Comparison of ENCODE assay signal across 1 cellular context in the genomic region with DNA sequence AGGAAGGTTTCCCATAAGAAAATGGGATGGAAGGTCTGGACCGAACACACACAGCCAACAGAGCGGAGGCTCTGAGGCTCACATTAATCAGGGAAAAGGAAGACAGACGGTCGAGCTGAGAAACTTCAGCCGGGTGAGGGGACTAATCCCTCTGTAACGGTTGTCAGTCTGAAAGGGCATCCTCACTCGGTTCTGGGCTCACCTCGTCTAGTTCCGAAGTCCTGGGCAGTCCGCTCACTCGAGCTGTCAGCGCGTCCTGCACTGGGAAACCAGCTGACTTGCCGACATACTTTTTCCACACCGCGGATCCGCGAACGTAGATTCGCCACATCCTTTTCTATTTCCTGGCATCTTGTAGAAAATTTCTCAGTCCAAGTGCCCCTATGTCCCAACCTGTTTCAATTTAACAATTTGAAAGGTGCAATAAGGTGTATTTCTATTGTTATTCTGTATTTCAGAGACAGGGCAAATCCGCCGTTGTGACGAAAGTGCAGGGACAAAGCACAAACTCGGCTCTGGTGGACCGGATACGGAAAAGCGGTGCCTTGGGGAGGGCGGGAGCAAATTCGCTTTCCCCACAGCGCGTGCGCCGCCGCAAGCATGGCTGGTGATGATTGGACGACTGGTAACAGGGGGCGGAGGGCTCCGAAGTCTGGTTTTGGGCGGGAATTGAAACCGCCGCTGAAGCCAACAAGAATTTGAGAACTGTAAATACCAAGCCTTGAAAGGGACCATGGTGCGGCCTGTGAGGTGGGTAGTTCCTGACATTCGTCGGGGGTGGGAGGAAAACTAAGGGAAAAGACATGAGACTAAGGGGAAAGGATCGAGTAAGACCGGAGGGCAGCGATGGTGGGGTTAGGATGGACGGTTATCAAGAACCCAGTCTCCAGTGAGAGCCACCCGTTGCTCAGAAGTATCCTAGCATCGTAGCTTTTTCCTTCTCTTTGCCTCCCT.
TF ChIP-seq lines count a peak whose summit lies in the region.

A gene with protein sequence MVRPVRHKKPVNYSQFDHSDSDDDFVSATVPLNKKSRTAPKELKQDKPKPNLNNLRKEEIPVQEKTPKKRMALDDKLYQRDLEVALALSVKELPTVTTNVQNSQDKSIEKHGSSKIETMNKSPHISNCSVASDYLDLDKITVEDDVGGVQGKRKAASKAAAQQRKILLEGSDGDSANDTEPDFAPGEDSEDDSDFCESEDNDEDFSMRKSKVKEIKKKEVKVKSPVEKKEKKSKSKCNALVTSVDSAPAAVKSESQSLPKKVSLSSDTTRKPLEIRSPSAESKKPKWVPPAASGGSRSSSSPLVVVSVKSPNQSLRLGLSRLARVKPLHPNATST (plus strand): TSS at position 684 of the 954 bp plus-strand sequence. CDS start 50 bp downstream, at position 734.

TF ChIP-seq in HEK293, 187 proteins besides CTCF, POLR2A, EP300 and RAD21 (continued from another document):
- TF ChIP-seq KLF16 (tag by site-specific recombination; IDR thresholded peaks at IDR 0.05) = peak; percentile 56
- no peak for TF ChIP-seq ZNF174 (tag by site-specific recombination; IDR thresholded peaks at IDR 0.05)
- TF ChIP-seq RBAK (tag by site-specific recombination; IDR thresholded peaks at IDR 0.05) = no peak
- TF ChIP-seq ZNF24 (tag by site-specific recombination; IDR thresholded peaks at IDR 0.05) = peak; percentile 95
- TF ChIP-seq, protein P1, sequence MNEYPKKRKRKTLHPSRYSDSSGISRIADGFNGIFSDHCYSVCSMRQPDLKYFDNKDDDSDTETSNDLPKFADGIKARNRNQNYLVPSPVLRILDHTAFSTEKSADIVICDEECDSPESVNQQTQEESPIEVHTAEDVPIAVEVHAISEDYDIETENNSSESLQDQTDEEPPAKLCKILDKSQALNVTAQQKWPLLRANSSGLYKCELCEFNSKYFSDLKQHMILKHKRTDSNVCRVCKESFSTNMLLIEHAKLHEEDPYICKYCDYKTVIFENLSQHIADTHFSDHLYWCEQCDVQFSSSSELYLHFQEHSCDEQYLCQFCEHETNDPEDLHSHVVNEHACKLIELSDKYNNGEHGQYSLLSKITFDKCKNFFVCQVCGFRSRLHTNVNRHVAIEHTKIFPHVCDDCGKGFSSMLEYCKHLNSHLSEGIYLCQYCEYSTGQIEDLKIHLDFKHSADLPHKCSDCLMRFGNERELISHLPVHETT (tag by site-specific recombination; IDR thresholded peaks at IDR 0.05) = peak; percentile 99
- TF ChIP-seq ZNF138 (tag by site-specific recombination; IDR thresholded peaks at IDR 0.05; ENCODE audit: borderline replicate concordance) = no peak
- TF ChIP-seq, protein P2, sequence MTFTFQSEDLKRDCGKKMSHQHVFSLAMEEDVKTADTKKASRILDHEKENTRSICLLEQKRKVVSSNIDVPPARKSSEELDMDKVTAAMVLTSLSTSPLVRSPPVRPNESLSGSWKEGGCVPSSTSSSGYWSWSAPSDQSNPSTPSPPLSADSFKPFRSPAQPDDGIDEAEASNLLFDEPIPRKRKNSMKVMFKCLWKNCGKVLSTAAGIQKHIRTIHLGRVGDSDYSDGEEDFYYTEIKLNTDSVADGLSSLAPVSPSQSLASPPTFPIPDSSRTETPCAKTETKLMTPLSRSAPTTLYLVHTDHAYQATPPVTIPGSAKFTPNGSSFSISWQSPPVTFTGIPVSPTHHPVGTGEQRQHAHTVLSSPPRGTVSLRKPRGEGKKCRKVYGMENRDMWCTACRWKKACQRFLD (tag by site-specific recombination; IDR thresholded peaks at IDR 0.05) = peak; percentile 96
- no peak for TF ChIP-seq ZNF16 (tag by site-specific recombination; IDR thresholded peaks at IDR 0.05; ENCODE audit: low read depth)
- no peak for TF ChIP-seq ZNF549 (tag by site-specific recombination; IDR thresholded peaks at IDR 0.05)
- no peak for TF ChIP-seq HOXD13 (CRISPR knock-in tag; IDR thresholded peaks at IDR 0.05; ENCODE audit: borderline replicate concordance)
- TF ChIP-seq ZNF202 (tag by site-specific recombination; IDR thresholded peaks at IDR 0.05; ENCODE audit: borderline replicate concordance) = no peak
- TF ChIP-seq GFI1B (tag by site-specific recombination; IDR thresholded peaks at IDR 0.05) = peak; percentile 15; the same call in 1 of the 2 replicates
- TF ChIP-seq ZNF23 (tag by site-specific recombination; IDR thresholded peaks at IDR 0.05; ENCODE audit: borderline replicate concordance) = no peak
- TF ChIP-seq, protein P3, sequence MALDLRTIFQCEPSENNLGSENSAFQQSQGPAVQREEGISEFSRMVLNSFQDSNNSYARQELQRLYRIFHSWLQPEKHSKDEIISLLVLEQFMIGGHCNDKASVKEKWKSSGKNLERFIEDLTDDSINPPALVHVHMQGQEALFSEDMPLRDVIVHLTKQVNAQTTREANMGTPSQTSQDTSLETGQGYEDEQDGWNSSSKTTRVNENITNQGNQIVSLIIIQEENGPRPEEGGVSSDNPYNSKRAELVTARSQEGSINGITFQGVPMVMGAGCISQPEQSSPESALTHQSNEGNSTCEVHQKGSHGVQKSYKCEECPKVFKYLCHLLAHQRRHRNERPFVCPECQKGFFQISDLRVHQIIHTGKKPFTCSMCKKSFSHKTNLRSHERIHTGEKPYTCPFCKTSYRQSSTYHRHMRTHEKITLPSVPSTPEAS (tag by site-specific recombination; IDR thresholded peaks at IDR 0.05) = no peak; the same call in 1 of the 2 replicates
- TF ChIP-seq ZNF830 (tag by site-specific recombination; IDR thresholded peaks at IDR 0.05; ENCODE audit: low read depth) = no peak
- no peak for TF ChIP-seq MEIS1 (CRISPR knock-in tag; IDR thresholded peaks at IDR 0.05; ENCODE audit: borderline replicate concordance)
- TF ChIP-seq, protein P4, sequence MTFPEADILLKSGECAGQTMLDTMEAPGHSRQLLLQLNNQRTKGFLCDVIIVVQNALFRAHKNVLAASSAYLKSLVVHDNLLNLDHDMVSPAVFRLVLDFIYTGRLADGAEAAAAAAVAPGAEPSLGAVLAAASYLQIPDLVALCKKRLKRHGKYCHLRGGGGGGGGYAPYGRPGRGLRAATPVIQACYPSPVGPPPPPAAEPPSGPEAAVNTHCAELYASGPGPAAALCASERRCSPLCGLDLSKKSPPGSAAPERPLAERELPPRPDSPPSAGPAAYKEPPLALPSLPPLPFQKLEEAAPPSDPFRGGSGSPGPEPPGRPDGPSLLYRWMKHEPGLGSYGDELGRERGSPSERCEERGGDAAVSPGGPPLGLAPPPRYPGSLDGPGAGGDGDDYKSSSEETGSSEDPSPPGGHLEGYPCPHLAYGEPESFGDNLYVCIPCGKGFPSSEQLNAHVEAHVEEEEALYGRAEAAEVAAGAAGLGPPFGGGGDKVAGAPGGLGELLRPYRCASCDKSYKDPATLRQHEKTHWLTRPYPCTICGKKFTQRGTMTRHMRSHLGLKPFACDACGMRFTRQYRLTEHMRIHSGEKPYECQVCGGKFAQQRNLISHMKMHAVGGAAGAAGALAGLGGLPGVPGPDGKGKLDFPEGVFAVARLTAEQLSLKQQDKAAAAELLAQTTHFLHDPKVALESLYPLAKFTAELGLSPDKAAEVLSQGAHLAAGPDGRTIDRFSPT (tag by site-specific recombination; IDR thresholded peaks at IDR 0.05) = no peak
- TF ChIP-seq ZNF548 (tag by site-specific recombination; IDR thresholded peaks at IDR 0.05) = no peak
- peak; percentile 91 for TF ChIP-seq TRIM28 (IDR thresholded peaks at IDR 0.05; ENCODE audit: borderline replicate concordance, low read length)
- no peak for TF ChIP-seq BCL11A (tag by site-specific recombination; IDR thresholded peaks at IDR 0.05; ENCODE audit: low read depth)
- TF ChIP-seq ZNF791 (tag by site-specific recombination; IDR thresholded peaks at IDR 0.05) = no peak
- TF ChIP-seq ZBTB7A (tag by site-specific recombination; IDR thresholded peaks at IDR 0.05; ENCODE audit: low read depth) = no peak
- no peak for TF ChIP-seq ZFP3 (tag by site-specific recombination; IDR thresholded peaks at IDR 0.05; ENCODE audit: low read depth)
- TF ChIP-seq, protein P5, sequence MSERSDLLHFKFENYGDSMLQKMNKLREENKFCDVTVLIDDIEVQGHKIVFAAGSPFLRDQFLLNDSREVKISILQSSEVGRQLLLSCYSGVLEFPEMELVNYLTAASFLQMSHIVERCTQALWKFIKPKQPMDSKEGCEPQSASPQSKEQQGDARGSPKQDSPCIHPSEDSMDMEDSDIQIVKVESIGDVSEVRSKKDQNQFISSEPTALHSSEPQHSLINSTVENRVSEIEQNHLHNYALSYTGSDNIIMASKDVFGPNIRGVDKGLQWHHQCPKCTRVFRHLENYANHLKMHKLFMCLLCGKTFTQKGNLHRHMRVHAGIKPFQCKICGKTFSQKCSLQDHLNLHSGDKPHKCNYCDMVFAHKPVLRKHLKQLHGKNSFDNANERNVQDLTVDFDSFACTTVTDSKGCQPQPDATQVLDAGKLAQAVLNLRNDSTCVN (tag by site-specific recombination; optimal IDR thresholded peaks at IDR 0.05) = peak; percentile 32
- TF ChIP-seq KLF9 (tag by site-specific recombination; IDR thresholded peaks at IDR 0.05; ENCODE audit: low read depth) = no peak
- TF ChIP-seq, protein P6, sequence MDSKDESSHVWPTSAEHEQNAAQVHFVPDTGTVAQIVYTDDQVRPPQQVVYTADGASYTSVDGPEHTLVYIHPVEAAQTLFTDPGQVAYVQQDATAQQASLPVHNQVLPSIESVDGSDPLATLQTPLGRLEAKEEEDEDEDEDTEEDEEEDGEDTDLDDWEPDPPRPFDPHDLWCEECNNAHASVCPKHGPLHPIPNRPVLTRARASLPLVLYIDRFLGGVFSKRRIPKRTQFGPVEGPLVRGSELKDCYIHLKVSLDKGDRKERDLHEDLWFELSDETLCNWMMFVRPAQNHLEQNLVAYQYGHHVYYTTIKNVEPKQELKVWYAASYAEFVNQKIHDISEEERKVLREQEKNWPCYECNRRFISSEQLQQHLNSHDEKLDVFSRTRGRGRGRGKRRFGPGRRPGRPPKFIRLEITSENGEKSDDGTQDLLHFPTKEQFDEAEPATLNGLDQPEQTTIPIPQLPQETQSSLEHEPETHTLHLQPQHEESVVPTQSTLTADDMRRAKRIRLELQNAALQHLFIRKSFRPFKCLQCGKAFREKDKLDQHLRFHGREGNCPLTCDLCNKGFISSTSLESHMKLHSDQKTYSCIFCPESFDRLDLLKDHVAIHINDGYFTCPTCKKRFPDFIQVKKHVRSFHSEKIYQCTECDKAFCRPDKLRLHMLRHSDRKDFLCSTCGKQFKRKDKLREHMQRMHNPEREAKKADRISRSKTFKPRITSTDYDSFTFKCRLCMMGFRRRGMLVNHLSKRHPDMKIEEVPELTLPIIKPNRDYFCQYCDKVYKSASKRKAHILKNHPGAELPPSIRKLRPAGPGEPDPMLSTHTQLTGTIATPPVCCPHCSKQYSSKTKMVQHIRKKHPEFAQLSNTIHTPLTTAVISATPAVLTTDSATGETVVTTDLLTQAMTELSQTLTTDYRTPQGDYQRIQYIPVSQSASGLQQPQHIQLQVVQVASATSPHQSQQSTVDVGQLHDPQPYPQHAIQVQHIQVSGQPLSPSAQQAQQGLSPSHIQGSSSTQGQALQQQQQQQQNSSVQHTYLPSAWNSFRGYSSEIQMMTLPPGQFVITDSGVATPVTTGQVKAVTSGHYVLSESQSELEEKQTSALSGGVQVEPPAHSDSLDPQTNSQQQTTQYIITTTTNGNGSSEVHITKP (tag by site-specific recombination; IDR thresholded peaks at IDR 0.05) = no peak
- no peak for TF ChIP-seq ZNF350 (tag by site-specific recombination; IDR thresholded peaks at IDR 0.05)
- TF ChIP-seq ZBTB17 (tag by site-specific recombination; IDR thresholded peaks at IDR 0.05) = peak; percentile 99
- no peak for TF ChIP-seq ZSCAN16 (tag by site-specific recombination; IDR thresholded peaks at IDR 0.05)
- TF ChIP-seq, protein P7, sequence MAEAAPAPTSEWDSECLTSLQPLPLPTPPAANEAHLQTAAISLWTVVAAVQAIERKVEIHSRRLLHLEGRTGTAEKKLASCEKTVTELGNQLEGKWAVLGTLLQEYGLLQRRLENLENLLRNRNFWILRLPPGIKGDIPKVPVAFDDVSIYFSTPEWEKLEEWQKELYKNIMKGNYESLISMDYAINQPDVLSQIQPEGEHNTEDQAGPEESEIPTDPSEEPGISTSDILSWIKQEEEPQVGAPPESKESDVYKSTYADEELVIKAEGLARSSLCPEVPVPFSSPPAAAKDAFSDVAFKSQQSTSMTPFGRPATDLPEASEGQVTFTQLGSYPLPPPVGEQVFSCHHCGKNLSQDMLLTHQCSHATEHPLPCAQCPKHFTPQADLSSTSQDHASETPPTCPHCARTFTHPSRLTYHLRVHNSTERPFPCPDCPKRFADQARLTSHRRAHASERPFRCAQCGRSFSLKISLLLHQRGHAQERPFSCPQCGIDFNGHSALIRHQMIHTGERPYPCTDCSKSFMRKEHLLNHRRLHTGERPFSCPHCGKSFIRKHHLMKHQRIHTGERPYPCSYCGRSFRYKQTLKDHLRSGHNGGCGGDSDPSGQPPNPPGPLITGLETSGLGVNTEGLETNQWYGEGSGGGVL (tag by site-specific recombination; IDR thresholded peaks at IDR 0.05) = no peak
